Comparison of ENCODE assay signal across 12 cellular contexts in genomic region chr4:73715659-73716058, GRCh38. TPM values are rescaled to one million over a fixed set of nuclear protein-coding genes. Genes with fewer than 3 reads are reported as not detected.
DNase-seq lines count a peak whose midpoint lies in the region; ATAC-seq and TF ChIP-seq lines count a peak whose summit lies in the region.
"Had no signal": no experiment of that assay in that cellular context is flagged by ENCODE, and none has a peak within 500 bp of the region (broad histone marks: within the 10 kb centered on the region; RNA-seq: fewer than 3 reads in every experiment).

No MANE protein-coding gene starts in this region.

- peak; percentile 15 for DNase-seq in NCI-H2171 treated with DMSO at 0.1 percent for 48 hours (lab: John Stamatoyannopoulos, UW)
- DNase-seq in NCI-H2171 (lab: John Stamatoyannopoulos, UW) = no peak
- no peak for DNase-seq in HEK293T (ENCODE audit: extremely low spot score)
- no peak for DNase-seq in Panc1 (ENCODE audit: low read depth, low spot score)
- no peak for DNase-seq in sciatic nerve (ENCODE audit: low spot score)
- DNase-seq: C1 segment of cervical spinal cord; CD4-positive, alpha-beta T cell; DMS153; GF-D8; HCEC 1CT had no signal

- no peak for TF ChIP-seq CTCF in Panc1 (IDR thresholded peaks at IDR 0.05)

- ATAC-seq in Panc1 (no peak), sciatic nerve (no peak), HG02759 (IDR thresholded peaks at IDR 0.05; ENCODE audit: unreplicated experiment) (no peak), HG02571 (IDR thresholded peaks at IDR 0.05; ENCODE audit: unreplicated experiment) (no peak)

- POLR2A ChIA-PET in HEK293T (lab: Yijun Ruan, JAX) (no interaction called here), Panc1 (lab: Charles Lee) (no interaction called here)

- in situ Hi-C loops in Panc1 (cut with HindIII; ENCODE audit: low pct_unique_long_range_greater_than_20kb, low sequenced_read_pairs) = no loop called here

- CTCF ChIA-PET in HEK293T (lab: Yijun Ruan, JAX) (interaction anchor here (1.2 kb wide), 1 partner anchor 21 kb away, joined by 3 read pairs; no protein-coding TSS in a partner anchor), Panc1 (lab: Charles Lee) (no interaction called here)

- H3K27me3 ChIP-seq in Panc1 (ENCODE audit: control insufficient read depth, insufficient read depth, low read length) = no peaks in the 10 kb centered on the region

- peaks cover 3% of the 10 kb centered on the region; the same call in 1 of the 2 replicates for H3K9me3 ChIP-seq in Panc1 (ENCODE audit: control insufficient read depth, insufficient read depth, low read depth, low read length)

- BruUV-seq in Panc1 (replicated peaks; lab: Mats Ljungman, UMichigan) = no TSS peak

- H3K27ac ChIP-seq in Panc1 (ENCODE audit: low read length) = peak overlapping the region; percentile 3; the same call in 1 of the 2 replicates

- no peaks in the 10 kb centered on the region for H3K4me1 ChIP-seq in Panc1 (ENCODE audit: control insufficient read depth, insufficient read depth, low read length)

- H3K4me3 ChIP-seq in Panc1 (ENCODE audit: low read depth in 2 of 2, low read length in 2 of 2) = no peak overlapping the region

- intact Hi-C loops in Panc1 (cut with micrococcal nuclease; ENCODE audit: unreplicated experiment) (no loop called here), sciatic nerve (cut with DNase I) (no loop called here)

- no peaks in the 10 kb centered on the region for H3K36me3 ChIP-seq in Panc1 (ENCODE audit: control insufficient read depth, insufficient read depth, low read length)

TF ChIP-seq in HEK293T, 16 proteins besides CTCF, POLR2A, EP300 and RAD21:
- no peak for TF ChIP-seq ELF4 (IDR thresholded peaks at IDR 0.05)
- peak; percentile 43; the same call in 1 of the 2 replicates for TF ChIP-seq PKNOX1 (IDR thresholded peaks at IDR 0.05)
- no peak for TF ChIP-seq ZNF384 (IDR thresholded peaks at IDR 0.05)
- TF ChIP-seq TARDBP (IDR thresholded peaks at IDR 0.05) = no peak

RNA-seq across cellular contexts. Expression of gene CXCL8, which starts 24.7 kb away (rescaled TPM):
- 0.82 TPM for total RNA-seq in Panc1 (2021; ENCODE audit: unreplicated experiment)
- polyA plus RNA-seq in Panc1 (2012; ENCODE audit: insufficient read length) = 1.4 TPM
- total RNA-seq in sciatic nerve = 33.0 TPM

Comparison
In these comparisons a context has a peak if more than half of its experiments do, and no peak if none do; other contexts are left out.
1. RNA of gene CXCL8, which starts 24.7 kb away (total RNA-seq): 33.0 TPM in sciatic nerve (single experiment); 0.82 TPM in Panc1 (single experiment); every median in the first group is over 10 times any median in the second.